In the genomic region with DNA sequence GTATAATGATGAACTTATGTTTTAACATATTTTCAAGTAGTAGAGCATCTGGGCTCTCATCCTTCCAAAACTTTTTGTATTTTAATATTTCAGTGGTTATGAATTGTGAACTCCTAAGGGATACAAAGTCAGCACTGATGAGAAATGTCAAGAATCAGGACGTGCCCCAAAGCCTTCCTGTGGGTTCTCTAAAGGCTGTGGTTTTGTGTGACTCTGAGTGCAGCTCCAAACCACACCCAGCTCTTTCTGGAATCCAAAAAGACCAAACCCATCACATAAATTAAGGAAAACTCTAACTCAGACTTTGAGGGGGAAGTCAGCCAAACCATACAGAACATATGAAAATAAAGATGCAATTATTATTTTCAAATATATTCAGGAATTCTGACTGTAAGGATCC, we compare ENCODE assay signal across 9 cellular contexts. TPM values are rescaled to one million over a fixed set of nuclear protein-coding genes. Genes with fewer than 3 reads are reported as not detected.
DNase-seq lines count a peak whose midpoint lies in the region; ATAC-seq, FAIRE-seq and TF ChIP-seq lines count a peak whose summit lies in the region.
"Had no signal": no experiment of that assay in that cellular context is flagged by ENCODE, and none has a peak within 500 bp of the region (broad histone marks: within the 10 kb centered on the region; RNA-seq: fewer than 3 reads in every experiment).

No MANE protein-coding gene starts in this region.

- H3K4me1 ChIP-seq in smooth muscle cell (ENCODE audit: low read depth): no peaks in the 10 kb centered on the region
- H3K4me1 ChIP-seq: prostate gland had no signal

- H3K27me3 Mint-ChIP-seq in T-helper 17 cell: no peaks in the 10 kb centered on the region

- H3K4me3 Mint-ChIP-seq in T-helper 17 cell: peak overlapping the region; percentile 19

- peak; percentile 68 for FAIRE-seq in H54 (lab: Jason Lieb, UNC)

- no peak overlapping the region for H3K9ac ChIP-seq in smooth muscle cell (ENCODE audit: low read depth)

- DNase-seq in H54 (ENCODE audit: insufficient read length, low spot score) (no peak), T-helper 17 cell (no peak), fibroblast of villous mesenchyme (ENCODE audit: low read depth) (peak; percentile 41), smooth muscle cell (lab: John Stamatoyannopoulos, UW; ENCODE audit: unreplicated experiment) (no peak), NCI-H1092 treated with DMSO at 0.1 percent for 48 hours (lab: John Stamatoyannopoulos, UW) (no peak), NCI-H2107 treated with DMSO at 0.1 percent for 48 hours (lab: John Stamatoyannopoulos, UW; ENCODE audit: unreplicated experiment) (no peak), NCI-H774 (lab: John Stamatoyannopoulos, UW) (no peak)
- DNase-seq: T1000 had no signal

- peaks cover 26% of the 10 kb centered on the region for H4K20me1 ChIP-seq in smooth muscle cell (ENCODE audit: low read depth)

- no peak for TF ChIP-seq POLR2A in H54 (IDR thresholded peaks at IDR 0.05; ENCODE audit: low read depth, low read length)

- no peaks in the 10 kb centered on the region for H3K27me3 ChIP-seq in smooth muscle cell (ENCODE audit: low read depth)

- H3K27ac Mint-ChIP-seq in T-helper 17 cell: peak overlapping the region; percentile 88

- no peak for TF ChIP-seq CTCF in fibroblast of villous mesenchyme (IDR thresholded peaks at IDR 0.05; ENCODE audit: insufficient read depth, low read depth, low read length)
- no peak for TF ChIP-seq CTCF in smooth muscle cell (IDR thresholded peaks at IDR 0.05; ENCODE audit: borderline replicate concordance, insufficient read depth, poor library complexity, severe bottlenecking)

- H2AFZ ChIP-seq in smooth muscle cell (ENCODE audit: low read depth): no peak overlapping the region

- peaks cover 6% of the 10 kb centered on the region for H3F3A ChIP-seq in smooth muscle cell (ENCODE audit: low read depth)

- H3K36me3 ChIP-seq in smooth muscle cell (ENCODE audit: low read depth): peaks cover 10% of the 10 kb centered on the region

- H3K9me3 ChIP-seq in T-helper 17 cell (ENCODE audit: control insufficient read depth, low read length, poor library complexity, severe bottlenecking): no peaks in the 10 kb centered on the region
- no peaks in the 10 kb centered on the region for H3K9me3 ChIP-seq in smooth muscle cell (replicated peaks; ENCODE audit: low read depth)
- H3K9me3 ChIP-seq: prostate gland had no signal

- peak; percentile 37 for ATAC-seq in T-helper 17 cell

- H3K27ac ChIP-seq in smooth muscle cell (ENCODE audit: low read depth): peak overlapping the region; percentile 74
- H3K27ac ChIP-seq: prostate gland had no signal

- H3K79me2 ChIP-seq in smooth muscle cell (ENCODE audit: low read depth): peaks cover 23% of the 10 kb centered on the region

- H3K4me3 ChIP-seq in fibroblast of villous mesenchyme (ENCODE audit: low read depth, low read length) (no peak overlapping the region), smooth muscle cell (no peak overlapping the region)
- H3K4me3 ChIP-seq: prostate gland had no signal

- 23% methylated on average over 1 of the region's 1 CpG for WGBS in smooth muscle cell (ENCODE audit: low lambda C conversion rate)

- H3K4me1 Mint-ChIP-seq in T-helper 17 cell: peaks cover 31% of the 10 kb centered on the region

- H3K4me2 ChIP-seq in smooth muscle cell: peak overlapping the region; percentile 49

- peaks cover 6% of the 10 kb centered on the region for H3K36me3 Mint-ChIP-seq in T-helper 17 cell (ENCODE audit: low read depth)

RNA-seq across cellular contexts. Expression of a gene that starts 40.8 kb away (rescaled TPM):
- 10 to 100 TPM; 20.6 to 21.2 TPM for total RNA-seq in T-helper 17 cell
- total RNA-seq in fibroblast of villous mesenchyme: 29.3 and 42.7 TPM in 2 replicates
- 17.4 and 18.8 TPM in 2 replicates for total RNA-seq in smooth muscle cell
- polyA plus RNA-seq in smooth muscle cell: 13.7 and 15.1 TPM in 2 replicates

RNA-seq across cellular contexts. Expression of a gene that starts 49.8 kb away (rescaled TPM):
- total RNA-seq in T-helper 17 cell (100 to 1,000 TPM; 106 to 126 TPM), fibroblast of villous mesenchyme (23.8 and 28.5 TPM in 2 replicates), smooth muscle cell (46.9 and 56.3 TPM in 2 replicates)
- polyA plus RNA-seq in smooth muscle cell: 49.2 and 49.3 TPM in 2 replicates
